18 cellular contexts compared by ENCODE assay signal in the genomic region with DNA sequence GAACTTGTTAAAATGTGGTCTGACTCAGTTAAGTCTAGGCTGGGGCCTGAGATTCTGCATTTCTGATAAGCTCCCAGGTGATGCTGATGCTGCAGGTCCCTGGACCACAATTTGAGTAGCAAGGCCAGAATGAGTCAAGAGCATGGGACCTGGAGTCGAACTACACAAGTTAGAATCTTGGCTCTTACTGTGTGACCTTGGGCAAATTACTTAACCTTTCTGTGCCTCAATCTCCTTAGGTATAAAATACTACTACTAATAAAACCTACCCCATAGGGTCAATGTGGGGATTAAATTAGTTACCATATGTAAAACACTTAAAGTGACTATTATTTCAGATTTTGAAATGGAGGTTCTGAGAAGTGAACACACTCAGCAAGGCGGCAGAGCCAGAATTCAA. TPM values are rescaled to one million over a fixed set of nuclear protein-coding genes. Genes with fewer than 3 reads are reported as not detected.
DNase-seq lines count a peak whose midpoint lies in the region; ATAC-seq and TF ChIP-seq lines count a peak whose summit lies in the region.
"Had no signal": no experiment of that assay in that cellular context is flagged by ENCODE, and none has a peak within 500 bp of the region (broad histone marks: within the 10 kb centered on the region; RNA-seq: fewer than 3 reads in every experiment).

No MANE protein-coding gene starts in this region.

- H3K4me1 ChIP-seq in Karpas-422 (ENCODE audit: low read length) (peaks cover 95% of the 10 kb centered on the region), adrenal gland (replicated peaks in 1 of 2) (no peaks in the 10 kb centered on the region)
- H3K4me1 ChIP-seq: Peyer's patch had no signal

- no peaks in the 10 kb centered on the region for H3K9me3 Mint-ChIP-seq in activated naive CD4-positive, alpha-beta T cell treated with anti-CD3 and anti-CD28 coated beads for 36 hours
- H3K9me3 Mint-ChIP-seq in activated naive CD4-positive, alpha-beta T cell treated with anti-CD3 and anti-CD28 coated beads, Interleukin-2, amount 10 ng/mL, durations not matched to agents 7 days and 5 days, result no peaks in the 10 kb centered on the region
- H3K9me3 Mint-ChIP-seq in activated T-helper 17 cell treated with anti-CD3 and anti-CD28 coated beads, Interleukin-2, amount 50 U/mL, for 72 hours, result no peaks in the 10 kb centered on the region
- no peaks in the 10 kb centered on the region for H3K9me3 Mint-ChIP-seq in stimulated activated effector memory CD8-positive, alpha-beta T cell treated with anti-CD3 and anti-CD28 coated beads, Interleukin-12 subunit alpha, Interleukin-12 subunit beta, amount 100 ng/mL, for 72 hours
- H3K9me3 Mint-ChIP-seq: CD8-positive, alpha-beta T cell had no signal

- H3K36me3 ChIP-seq in Karpas-422 (ENCODE audit: insufficient read depth, low read length) (peaks cover 21% of the 10 kb centered on the region), adrenal gland (replicated peaks in 1 of 2) (no peaks in the 10 kb centered on the region)
- H3K36me3 ChIP-seq: MG63, Peyer's patch had no signal

- H3K27ac ChIP-seq in Karpas-422 (ENCODE audit: low read length), result peak overlapping the region; percentile 99
- no peak overlapping the region for H3K27ac ChIP-seq in adrenal gland

- H3K27ac Mint-ChIP-seq in activated naive CD4-positive, alpha-beta T cell treated with anti-CD3 and anti-CD28 coated beads for 36 hours, result peak overlapping the region; percentile 89
- no peak overlapping the region for H3K27ac Mint-ChIP-seq in activated naive CD4-positive, alpha-beta T cell treated with anti-CD3 and anti-CD28 coated beads, Interleukin-2, amount 10 ng/mL, durations not matched to agents 7 days and 5 days
- H3K27ac Mint-ChIP-seq in activated T-helper 17 cell treated with anti-CD3 and anti-CD28 coated beads, Interleukin-2, amount 50 U/mL, for 72 hours, result peak overlapping the region; percentile 91
- peak overlapping the region; percentile 94 for H3K27ac Mint-ChIP-seq in stimulated activated effector memory CD8-positive, alpha-beta T cell treated with anti-CD3 and anti-CD28 coated beads, Interleukin-12 subunit alpha, Interleukin-12 subunit beta, amount 100 ng/mL, for 72 hours

- H3K9me3 ChIP-seq in Karpas-422 (ENCODE audit: low read length), result no peaks in the 10 kb centered on the region
- no peaks in the 10 kb centered on the region for H3K9me3 ChIP-seq in adrenal gland (replicated peaks in 1 of 3)
- H3K9me3 ChIP-seq: MG63, Peyer's patch had no signal

- no peaks in the 10 kb centered on the region; the same call in 1 of the 2 replicates for H4K20me1 ChIP-seq in Karpas-422 (ENCODE audit: insufficient read depth, low read depth, low read length)

- no peaks in the 10 kb centered on the region for H3K27me3 Mint-ChIP-seq in activated naive CD4-positive, alpha-beta T cell treated with anti-CD3 and anti-CD28 coated beads for 36 hours (ENCODE audit: low read depth)
- peaks cover 4% of the 10 kb centered on the region for H3K27me3 Mint-ChIP-seq in activated naive CD4-positive, alpha-beta T cell treated with anti-CD3 and anti-CD28 coated beads, Interleukin-2, amount 10 ng/mL, durations not matched to agents 7 days and 5 days
- no peaks in the 10 kb centered on the region for H3K27me3 Mint-ChIP-seq in activated T-helper 17 cell treated with anti-CD3 and anti-CD28 coated beads, Interleukin-2, amount 50 U/mL, for 72 hours
- H3K27me3 Mint-ChIP-seq: B cell had no signal

- H3K36me3 Mint-ChIP-seq in activated naive CD4-positive, alpha-beta T cell treated with anti-CD3 and anti-CD28 coated beads for 36 hours (ENCODE audit: low read depth), result no peaks in the 10 kb centered on the region
- H3K36me3 Mint-ChIP-seq in activated naive CD4-positive, alpha-beta T cell treated with anti-CD3 and anti-CD28 coated beads, Interleukin-2, amount 10 ng/mL, durations not matched to agents 7 days and 5 days, result no peaks in the 10 kb centered on the region
- H3K36me3 Mint-ChIP-seq in activated T-helper 17 cell treated with anti-CD3 and anti-CD28 coated beads, Interleukin-2, amount 50 U/mL, for 72 hours (ENCODE audit: low read depth), result peaks cover 14% of the 10 kb centered on the region
- H3K36me3 Mint-ChIP-seq in stimulated activated effector memory CD8-positive, alpha-beta T cell treated with anti-CD3 and anti-CD28 coated beads, Interleukin-12 subunit alpha, Interleukin-12 subunit beta, amount 100 ng/mL, for 72 hours, result no peaks in the 10 kb centered on the region

- H3K4me3 ChIP-seq in Karpas-422 (ENCODE audit: low read length) (no peak overlapping the region), adrenal gland (no peak overlapping the region)
- H3K4me3 ChIP-seq: MG63, Peyer's patch had no signal

- peak overlapping the region; percentile 59; the same call in 1 of the 2 replicates for H3K9ac ChIP-seq in Karpas-422 (ENCODE audit: low read length)

- peak; percentile 51 for ATAC-seq in activated T-helper 17 cell treated with anti-CD3 and anti-CD28 coated beads, Interleukin-2, amount 50 U/mL, for 72 hours (replicated peaks)
- no peak for ATAC-seq in stimulated activated effector memory CD8-positive, alpha-beta T cell treated with anti-CD3 and anti-CD28 coated beads, Interleukin-12 subunit alpha, Interleukin-12 subunit beta, amount 100 ng/mL, for 72 hours

- WGBS in adrenal gland, 4 donors, result 74 to 89% (median 79%) methylated on average over 2 of the region's 2 CpGs

- intact Hi-C loops in activated naive CD4-positive, alpha-beta T cell treated with anti-CD3 and anti-CD28 coated beads for 36 hours (cut with micrococcal nuclease), result no loop called here
- intact Hi-C loops in adrenal gland (cut with DNase I), result no loop called here

- no peak for TF ChIP-seq CTCF in adrenal gland (IDR thresholded peaks at IDR 0.05)

- no peaks in the 10 kb centered on the region for H3K9me2 ChIP-seq in Karpas-422 (replicated peaks; ENCODE audit: insufficient read depth, low read length)

- no peak for DNase-seq in activated naive CD4-positive, alpha-beta T cell treated with anti-CD3 and anti-CD28 coated beads for 36 hours
- DNase-seq in activated naive CD4-positive, alpha-beta T cell treated with anti-CD3 and anti-CD28 coated beads, Interleukin-2, amount 10 ng/mL, durations not matched to agents 7 days and 5 days, result no peak
- DNase-seq in Karpas-422 (no peak), adrenal gland (no peak), NCI-H187 (lab: John Stamatoyannopoulos, UW) (no peak), NCI-H82 treated with DMSO at 0.1 percent for 48 hours (lab: John Stamatoyannopoulos, UW; ENCODE audit: unreplicated experiment) (no peak)
- DNase-seq in stimulated activated effector memory CD8-positive, alpha-beta T cell treated with anti-CD3 and anti-CD28 coated beads, Interleukin-12 subunit alpha, Interleukin-12 subunit beta, amount 100 ng/mL, for 72 hours (ENCODE audit: low spot score in 2 of 2), result no peak
- DNase-seq: DMS79 treated with DMSO at 0.1 percent for 48 hours, GOT3, NCI-H1092 treated with DMSO at 0.1 percent for 48 hours, NCI-H1694 treated with DMSO at 0.1 percent for 48 hours, NCI-H774, SHP77 treated with DMSO at 0.1 percent for 48 hours had no signal

- CTCF ChIA-PET in activated naive CD4-positive, alpha-beta T cell treated with anti-CD3 and anti-CD28 coated beads for 36 hours (lab: Charles Lee), result no interaction called here
- CTCF ChIA-PET in activated naive CD4-positive, alpha-beta T cell treated with anti-CD3 and anti-CD28 coated beads, Interleukin-2, amount 10 ng/mL, durations not matched to agents 7 days and 5 days (lab: Charles Lee), result no interaction called here

- peaks cover 14% of the 10 kb centered on the region for H3K4me1 Mint-ChIP-seq in activated naive CD4-positive, alpha-beta T cell treated with anti-CD3 and anti-CD28 coated beads for 36 hours (ENCODE audit: low read depth)
- H3K4me1 Mint-ChIP-seq in activated naive CD4-positive, alpha-beta T cell treated with anti-CD3 and anti-CD28 coated beads, Interleukin-2, amount 10 ng/mL, durations not matched to agents 7 days and 5 days, result peaks cover 26% of the 10 kb centered on the region
- peaks cover 4% of the 10 kb centered on the region for H3K4me1 Mint-ChIP-seq in activated T-helper 17 cell treated with anti-CD3 and anti-CD28 coated beads, Interleukin-2, amount 50 U/mL, for 72 hours
- peaks cover 23% of the 10 kb centered on the region for H3K4me1 Mint-ChIP-seq in stimulated activated effector memory CD8-positive, alpha-beta T cell treated with anti-CD3 and anti-CD28 coated beads, Interleukin-12 subunit alpha, Interleukin-12 subunit beta, amount 100 ng/mL, for 72 hours

- no peak overlapping the region for H3K4me3 Mint-ChIP-seq in activated naive CD4-positive, alpha-beta T cell treated with anti-CD3 and anti-CD28 coated beads for 36 hours
- H3K4me3 Mint-ChIP-seq in activated naive CD4-positive, alpha-beta T cell treated with anti-CD3 and anti-CD28 coated beads, Interleukin-2, amount 10 ng/mL, durations not matched to agents 7 days and 5 days, result no peak overlapping the region
- H3K4me3 Mint-ChIP-seq in activated T-helper 17 cell treated with anti-CD3 and anti-CD28 coated beads, Interleukin-2, amount 50 U/mL, for 72 hours, result peak overlapping the region; percentile 83
- peak overlapping the region; percentile 70 for H3K4me3 Mint-ChIP-seq in stimulated activated effector memory CD8-positive, alpha-beta T cell treated with anti-CD3 and anti-CD28 coated beads, Interleukin-12 subunit alpha, Interleukin-12 subunit beta, amount 100 ng/mL, for 72 hours

- no peak overlapping the region for H2AFZ ChIP-seq in Karpas-422 (ENCODE audit: low read length)

- H3K79me2 ChIP-seq in Karpas-422 (ENCODE audit: low read length), result peaks cover 96% of the 10 kb centered on the region

- no peaks in the 10 kb centered on the region for H3K27me3 ChIP-seq in Karpas-422 (ENCODE audit: low read length)
- no peaks in the 10 kb centered on the region for H3K27me3 ChIP-seq in adrenal gland
- H3K27me3 ChIP-seq: MG63, Peyer's patch had no signal

- no peak for TF ChIP-seq POLR2A in adrenal gland (IDR thresholded peaks at IDR 0.05)

- peak overlapping the region; percentile 58 for H3K4me2 ChIP-seq in Karpas-422 (ENCODE audit: low read depth, low read length, poor library complexity, severe bottlenecking)

RNA-seq across cellular contexts. Expression of gene GDPD5, which starts 34.3 kb away (rescaled TPM):
- 10 to 100 TPM; 13.3 to 13.5 TPM for total RNA-seq in activated naive CD4-positive, alpha-beta T cell treated with anti-CD3 and anti-CD28 coated beads for 36 hours
- 137 and 237 TPM in 2 replicates for total RNA-seq in Karpas-422 (2014; rRNA removed; shearing (Covaris generic); ENCODE audit: low replicate concordance)
- 10 to 100 TPM; 26.8 to 54.2 TPM for total RNA-seq in activated T-helper 17 cell treated with anti-CD3 and anti-CD28 coated beads, Interleukin-2, amount 50 U/mL, for 72 hours
- total RNA-seq in adrenal gland, result 10 to 100 TPM in 7 of 8 donors, 1 to 10 TPM in 1; 4.8 to 17.8 (median 14.5) TPM
- 100 to 1,000 TPM in 1 of 3 donors, 10 to 100 TPM in 1, 1 to 10 TPM in 1; 4.1 to 110 (median 35.0) TPM for polyA plus RNA-seq in adrenal gland

RNA-seq across cellular contexts. Expression of gene KLHL35, which starts 58.5 kb away (rescaled TPM):
- under 1 TPM; 0.14 to 0.17 TPM for total RNA-seq in activated naive CD4-positive, alpha-beta T cell treated with anti-CD3 and anti-CD28 coated beads for 36 hours
- total RNA-seq in Karpas-422 (2014; rRNA removed; shearing (Covaris generic); ENCODE audit: low replicate concordance), result 1.3 and 8.5 TPM in 2 replicates
- total RNA-seq in activated T-helper 17 cell treated with anti-CD3 and anti-CD28 coated beads, Interleukin-2, amount 50 U/mL, for 72 hours, result 1 to 10 TPM in 1 of 2 donors, under 1 TPM in 1; 0.50 to 1.2 TPM
- 1 to 10 TPM in 3 of 8 donors, under 1 TPM in 5; 0.25 to 2.0 (median 0.93) TPM for total RNA-seq in adrenal gland
- polyA plus RNA-seq in adrenal gland, result 1 to 10 TPM in 2 of 3 donors, under 1 TPM in 1; 0.38 to 3.5 (median 1.4) TPM

Comparison
In these comparisons a context has a peak if more than half of its experiments do, and no peak if none do; other contexts are left out.
1. H3K4me3 Mint-ChIP-seq: peak in activated T-helper 17 cell treated with anti-CD3 and anti-CD28 coated beads, Interleukin-2, amount 50 U/mL, for 72 hours (single experiment) and stimulated activated effector memory CD8-positive, alpha-beta T cell treated with anti-CD3 and anti-CD28 coated beads, Interleukin-12 subunit alpha, Interleukin-12 subunit beta, amount 100 ng/mL, for 72 hours (single experiment); none in activated naive CD4-positive, alpha-beta T cell treated with anti-CD3 and anti-CD28 coated beads for 36 hours (single experiment) and activated naive CD4-positive, alpha-beta T cell treated with anti-CD3 and anti-CD28 coated beads, Interleukin-2, amount 10 ng/mL, durations not matched to agents 7 days and 5 days (single experiment).